8 cellular contexts compared by ENCODE assay signal in the genomic region with DNA sequence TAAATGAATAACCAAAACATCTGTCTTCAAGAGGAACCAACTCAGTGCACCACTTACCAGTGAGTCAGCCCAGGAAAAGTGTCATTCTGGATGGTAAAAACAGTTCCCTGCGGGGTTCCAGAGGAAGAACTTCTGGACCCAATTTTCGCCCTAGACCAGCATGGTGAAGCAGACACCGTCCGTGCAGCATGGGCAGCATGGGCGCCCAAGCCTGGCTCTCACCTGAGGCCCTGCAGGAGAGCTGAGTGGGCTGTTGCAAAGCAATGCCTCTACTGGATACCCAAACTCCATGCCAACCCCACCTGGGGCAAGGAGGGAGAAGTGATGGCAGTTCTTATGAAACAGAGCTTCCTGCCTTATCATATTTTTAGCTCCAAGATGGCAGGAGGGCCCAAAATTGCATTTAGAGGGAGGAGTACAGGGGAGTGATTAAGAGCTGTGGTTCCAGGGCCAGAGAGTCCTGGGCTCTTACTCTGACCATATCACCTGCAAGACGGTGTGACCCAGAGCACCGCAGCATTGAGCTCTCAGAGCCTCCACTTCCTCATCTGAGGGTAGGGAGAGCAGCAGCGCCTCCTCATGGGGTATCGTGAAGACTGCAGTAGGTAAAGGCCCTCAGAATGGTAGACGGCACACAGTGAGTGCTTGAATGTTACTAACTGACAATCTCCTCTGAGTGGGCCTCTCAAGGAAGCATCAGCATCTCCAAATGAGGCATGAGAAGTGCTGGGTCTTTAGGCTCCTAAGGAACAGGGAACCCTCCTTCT. TPM values are rescaled to one million over a fixed set of nuclear protein-coding genes. Genes with fewer than 3 reads are reported as not detected.
DNase-seq lines count a peak whose midpoint lies in the region; ATAC-seq, FAIRE-seq and TF ChIP-seq lines count a peak whose summit lies in the region.

No MANE protein-coding gene starts in this region.

- no peak overlapping the region for H2BK15ac ChIP-seq in mesendoderm (replicated peaks; ENCODE audit: low read depth)

- no peak overlapping the region for H2AK5ac ChIP-seq in mesendoderm (ENCODE audit: low read length)

- no peak overlapping the region for H2BK120ac ChIP-seq in mesendoderm (ENCODE audit: low read depth, low read length)

- no peaks in the 10 kb centered on the region for H3K9me3 ChIP-seq in uterus

- H3K18ac ChIP-seq in mesendoderm (ENCODE audit: low read length) = no peak overlapping the region

- TF ChIP-seq CTCF in brain microvascular endothelial cell (IDR thresholded peaks at IDR 0.05; ENCODE audit: low read depth, low read length, missing control alignments) (peak; percentile 46), uterus (IDR thresholded peaks at IDR 0.05) (no peak)

- DNase-seq in GM18507 (ENCODE audit: extremely low spot score, insufficient read length, low read depth) = no peak
- DNase-seq in SK-N-DZ (ENCODE audit: low spot score) = peak; percentile 32
- no peak for DNase-seq in brain microvascular endothelial cell
- peak; percentile 68 for DNase-seq in mesendoderm
- DNase-seq in NCI-H1105 (lab: John Stamatoyannopoulos, UW) = no peak
- DNase-seq in uterus = no peak
- no peak for DNase-seq in occipital lobe (lab: John Stamatoyannopoulos, UW)

- no peak overlapping the region for H3K23ac ChIP-seq in mesendoderm (ENCODE audit: low read length)

- no peak overlapping the region for H3K27ac ChIP-seq in brain microvascular endothelial cell
- no peak overlapping the region for H3K27ac ChIP-seq in mesendoderm (ENCODE audit: low read depth, low read length)
- no peak overlapping the region for H3K27ac ChIP-seq in uterus

- ATAC-seq in GM18520 (IDR thresholded peaks at IDR 0.05; ENCODE audit: unreplicated experiment) = no peak

- H3K56ac ChIP-seq in mesendoderm (ENCODE audit: low read length) = no peak overlapping the region

- H3K9ac ChIP-seq in mesendoderm (ENCODE audit: low read length) = no peak overlapping the region

- intact Hi-C loops in uterus (cut with DNase I; ENCODE audit: low total_unique reads) = no loop called here

- no peak overlapping the region for H2BK5ac ChIP-seq in mesendoderm (ENCODE audit: low read length)

- no peak overlapping the region for H3K4me2 ChIP-seq in mesendoderm (ENCODE audit: low read length)

- no peak overlapping the region for H4K8ac ChIP-seq in mesendoderm (ENCODE audit: low read depth, low read length)

- H3K79me2 ChIP-seq in mesendoderm (ENCODE audit: control insufficient read depth, insufficient read depth, low read length) = no peaks in the 10 kb centered on the region

- H3K36me3 ChIP-seq in brain microvascular endothelial cell (replicated peaks) = peaks cover 50% of the 10 kb centered on the region
- peaks cover 2% of the 10 kb centered on the region for H3K36me3 ChIP-seq in mesendoderm (ENCODE audit: control insufficient read depth, insufficient read depth, low read length)
- no peaks in the 10 kb centered on the region for H3K36me3 ChIP-seq in uterus

- in situ Hi-C loops in brain microvascular endothelial cell (cut with HindIII; ENCODE audit: low pct_ligation_motif_present, low sequenced_read_pairs) = no loop called here

- FAIRE-seq in GM18507 (lab: Jason Lieb, UNC) = peak; percentile 12

- H3K79me1 ChIP-seq in mesendoderm (ENCODE audit: low read length) = no peaks in the 10 kb centered on the region

- no peak overlapping the region for H4K5ac ChIP-seq in mesendoderm (ENCODE audit: low read length)

- H3K4me1 ChIP-seq in mesendoderm (ENCODE audit: control insufficient read depth, low read depth, low read length) (no peaks in the 10 kb centered on the region), uterus (no peaks in the 10 kb centered on the region)

- no peak for TF ChIP-seq POLR2A in uterus (IDR thresholded peaks at IDR 0.05)

- no peak overlapping the region for H3K4me3 ChIP-seq in brain microvascular endothelial cell (ENCODE audit: low read depth, low read length)
- no peak overlapping the region for H3K4me3 ChIP-seq in mesendoderm (ENCODE audit: low read length)
- H3K4me3 ChIP-seq in uterus = no peak overlapping the region

- H3K4ac ChIP-seq in mesendoderm (ENCODE audit: low read depth, low read length) = no peak overlapping the region

- H3K27me3 ChIP-seq in brain microvascular endothelial cell (replicated peaks) (no peaks in the 10 kb centered on the region), mesendoderm (ENCODE audit: insufficient read depth, low read length, poor library complexity) (no peaks in the 10 kb centered on the region), uterus (no peaks in the 10 kb centered on the region)

- WGBS in mesendoderm (ENCODE audit: extremely low coverage, insufficient coverage, low lambda C conversion rate) = no CpG with 5 or more reads among the region's 10 CpGs

RNA-seq across cellular contexts. Expression of gene INPP5K, which starts 16.6 kb away (rescaled TPM):
- 37.8 and 68.7 TPM in 2 replicates for polyA plus RNA-seq in SK-N-DZ (2014; cell fraction: cytosol; rRNA removed)
- polyA plus RNA-seq in SK-N-DZ (2014; cell fraction: nucleus; rRNA removed) = 36.9 and 41.0 TPM in 2 replicates
- polyA plus RNA-seq in mesendoderm (2013, experiment 1 of 2) = 15.1 TPM
- 14.1 TPM for polyA plus RNA-seq in mesendoderm (2013, experiment 2 of 2)
- total RNA-seq in uterus = 10 to 100 TPM; 14.1 to 49.3 (median 31.4) TPM
- 43.2 TPM for total RNA-seq in occipital lobe

RNA-seq across cellular contexts. Expression of gene PITPNA, which starts 29.6 kb away (rescaled TPM):
- polyA plus RNA-seq in SK-N-DZ (2014; cell fraction: cytosol; rRNA removed) = 13.5 and 18.0 TPM in 2 replicates
- 11.6 and 16.5 TPM in 2 replicates for polyA plus RNA-seq in SK-N-DZ (2014; cell fraction: nucleus; rRNA removed)
- polyA plus RNA-seq in mesendoderm (2013, experiment 1 of 2) = 51.5 TPM
- polyA plus RNA-seq in mesendoderm (2013, experiment 2 of 2) = 53.0 TPM
- total RNA-seq in uterus (10 to 100 TPM; 18.5 to 83.6 (median 24.2) TPM), occipital lobe (15.1 TPM)

RNA-seq across cellular contexts. Expression of gene MYO1C, which starts 40.5 kb away (rescaled TPM):
- polyA plus RNA-seq in SK-N-DZ (2014; cell fraction: cytosol; rRNA removed) = 12.5 and 14.0 TPM in 2 replicates
- 17.3 and 17.7 TPM in 2 replicates for polyA plus RNA-seq in SK-N-DZ (2014; cell fraction: nucleus; rRNA removed)
- 35.2 TPM for polyA plus RNA-seq in mesendoderm (2013, experiment 1 of 2)
- polyA plus RNA-seq in mesendoderm (2013, experiment 2 of 2) = 36.4 TPM
- 100 to 1,000 TPM in 2 of 4 donors, 10 to 100 TPM in 2; 89.1 to 276 (median 116) TPM for total RNA-seq in uterus
- total RNA-seq in occipital lobe = 7.3 TPM

Comparison
In these comparisons a context has a peak if more than half of its experiments do, and no peak if none do; other contexts are left out.
1. DNase-seq: peak in SK-N-DZ (single experiment) and mesendoderm (single experiment); none in GM18507 (single experiment), brain microvascular endothelial cell (single experiment), NCI-H1105 (single experiment), uterus (0 of 2) and occipital lobe (single experiment).
2. RNA of gene MYO1C, which starts 40.5 kb away (total RNA-seq): 89.1 to 276 TPM in uterus; 7.3 TPM in occipital lobe (single experiment); every median in the first group is over 10 times any median in the second.